8 cellular contexts compared by ENCODE assay signal in the genomic region with DNA sequence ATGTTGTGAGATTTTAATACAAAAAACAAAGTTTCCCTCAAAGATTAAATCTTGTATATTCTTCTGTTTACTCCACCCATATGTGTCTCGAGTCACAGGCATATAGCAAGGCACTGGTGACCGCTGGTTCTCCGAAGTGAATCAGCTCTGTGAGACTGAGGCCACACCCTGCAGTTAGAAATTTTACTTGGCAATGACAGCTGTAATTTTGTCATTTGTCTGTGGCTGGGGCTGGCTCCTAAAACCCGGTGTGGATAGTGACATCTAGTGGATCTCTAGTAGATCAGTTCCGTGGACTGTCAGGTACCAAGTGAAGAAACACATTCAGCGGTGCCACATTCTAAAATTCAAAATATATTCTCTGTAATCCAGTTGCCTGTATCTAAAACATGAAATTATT.
A peak's percentile ranks its signal among the peaks of the same experiment; 100 is the strongest.
DNase-seq lines count a peak whose midpoint lies in the region; ATAC-seq, FAIRE-seq and TF ChIP-seq lines count a peak whose summit lies in the region.

No MANE protein-coding gene starts in this region.

- peak; percentile 60 for DNase-seq in GM12891 (ENCODE audit: insufficient read length, low spot score)
- DNase-seq in HK-2 (ENCODE audit: unreplicated experiment): peak; percentile 38
- DNase-seq in NOMO-1 (lab: John Stamatoyannopoulos, UW; ENCODE audit: unreplicated experiment in 2 of 2): peak; percentile 89 to 91
- peak; percentile 19 for DNase-seq in activated T-cell treated with anti-CD3 and anti-CD28 coated beads for 48 hours (ENCODE audit: low read depth)
- peak; percentile 82 for DNase-seq in fibroblast of gingiva (ENCODE audit: low read depth)
- no peak for DNase-seq in neural crest cell (ENCODE audit: low read depth, low spot score)

- no peak for ATAC-seq in HG03521 (IDR thresholded peaks at IDR 0.05; ENCODE audit: unreplicated experiment)

- no peak overlapping the region for H3K27ac Mint-ChIP-seq in neural crest cell (ENCODE audit: unreplicated experiment)

- no peaks in the 10 kb centered on the region for H3K9me3 Mint-ChIP-seq in neural crest cell

- H3K27me3 Mint-ChIP-seq in neural crest cell (ENCODE audit: low read depth): no peaks in the 10 kb centered on the region

- peaks cover 2% of the 10 kb centered on the region for H3K36me3 Mint-ChIP-seq in neural crest cell (ENCODE audit: low read depth)

- no peak overlapping the region for H3K4me3 Mint-ChIP-seq in neural crest cell

- TF ChIP-seq CTCF in neural crest cell (conservative IDR thresholded peaks at IDR 0.05): peak; percentile 73

- TF ChIP-seq POLR2A in GM12891 (IDR thresholded peaks at IDR 0.05; ENCODE audit: low read depth, low read length): no peak

- FAIRE-seq in A204.1 (lab: Jason Lieb, UNC) (peak; percentile 34), GM12891 (lab: Jason Lieb, UNC) (peak; percentile 61)

- H3K4me1 Mint-ChIP-seq in neural crest cell: peaks cover 5% of the 10 kb centered on the region

TF ChIP-seq in GM12891, 5 proteins besides CTCF, POLR2A, EP300 and RAD21:
- TF ChIP-seq SPI1 (IDR thresholded peaks at IDR 0.05; ENCODE audit: low read depth, low read length) (no peak), POLR2AphosphoS5 (IDR thresholded peaks at IDR 0.05; ENCODE audit: low read depth, low read length) (no peak), PAX5 (IDR thresholded peaks at IDR 0.05; ENCODE audit: insufficient read depth, low read length, severe bottlenecking) (no peak), TAF1 (IDR thresholded peaks at IDR 0.05; ENCODE audit: low read depth, low read length) (no peak), POU2F2 (IDR thresholded peaks at IDR 0.05; ENCODE audit: low read depth, low read length) (no peak)
TF ChIP-seq in GM12891: peak in this region for 0.
